9 cellular contexts compared by ENCODE assay signal in genomic region chr13:104984296-104984818, GRCh38.
DNase-seq lines count a peak whose midpoint lies in the region; ATAC-seq and TF ChIP-seq lines count a peak whose summit lies in the region.
"Had no signal": no experiment of that assay in that cellular context is flagged by ENCODE, and none has a peak within 500 bp of the region (broad histone marks: within the 10 kb centered on the region; RNA-seq: fewer than 3 reads in every experiment).

No MANE protein-coding gene starts in this region.

- H3K4me1 ChIP-seq in upper lobe of right lung = no peaks in the 10 kb centered on the region
- H3K4me1 ChIP-seq: parathyroid adenoma had no signal

- no peaks in the 10 kb centered on the region for H3K9me3 ChIP-seq in upper lobe of right lung

- H3K4me3 ChIP-seq in upper lobe of right lung = no peak overlapping the region

- H3K36me3 ChIP-seq in upper lobe of right lung = no peaks in the 10 kb centered on the region

- no peak overlapping the region for H3K27ac ChIP-seq in upper lobe of right lung
- H3K27ac ChIP-seq: parathyroid adenoma had no signal

- DNase-seq in NCI-H2107 treated with DMSO at 0.1 percent for 48 hours (lab: John Stamatoyannopoulos, UW; ENCODE audit: unreplicated experiment) (peak; percentile 14), NCI-H2107 (lab: John Stamatoyannopoulos, UW) (no peak), NCI-H2081 treated with DMSO at 0.1 percent for 48 hours (lab: John Stamatoyannopoulos, UW) (peak; percentile 1), left kidney (ENCODE audit: low read depth, low spot score) (peak; percentile 63), upper lobe of right lung (no peak), AG08396 (ENCODE audit: low spot score) (no peak)
- peak in 1 of 2 donors; percentile 21 for DNase-seq in activated naive CD4-positive, alpha-beta T cell treated with anti-CD3 and anti-CD28 coated beads, Interleukin-2, amount 50 U/mL, for 72 hours (ENCODE audit: low spot score in 2 of 2)

- intact Hi-C loops in upper lobe of right lung (cut with DNase I) = no loop called here

- H3K27ac Mint-ChIP-seq in activated naive CD4-positive, alpha-beta T cell treated with anti-CD3 and anti-CD28 coated beads, Interleukin-2, amount 50 U/mL, for 72 hours = peak overlapping the region; percentile 27 to 74

- no peaks in the 10 kb centered on the region for H3K27me3 ChIP-seq in upper lobe of right lung

- TF ChIP-seq CTCF in upper lobe of right lung (IDR thresholded peaks at IDR 0.05) = no peak

- ATAC-seq in HG02798 (IDR thresholded peaks at IDR 0.05; ENCODE audit: poor library complexity, unreplicated experiment) = peak; percentile 81
- peak; percentile 45 to 72 for ATAC-seq in activated naive CD4-positive, alpha-beta T cell treated with anti-CD3 and anti-CD28 coated beads, Interleukin-2, amount 50 U/mL, for 72 hours
- peak; percentile 74 for ATAC-seq in upper lobe of right lung

- H3K36me3 Mint-ChIP-seq in activated naive CD4-positive, alpha-beta T cell treated with anti-CD3 and anti-CD28 coated beads, Interleukin-2, amount 50 U/mL, for 72 hours = no peaks in the 10 kb centered on the region

- H3K9me3 Mint-ChIP-seq in activated naive CD4-positive, alpha-beta T cell treated with anti-CD3 and anti-CD28 coated beads, Interleukin-2, amount 50 U/mL, for 72 hours = no peaks in the 10 kb centered on the region

Comparison
In these comparisons a context has a peak if more than half of its experiments do, and no peak if none do; other contexts are left out.
1. DNase-seq: peak in NCI-H2107 treated with DMSO at 0.1 percent for 48 hours (single experiment), NCI-H2081 treated with DMSO at 0.1 percent for 48 hours (single experiment) and left kidney (single experiment); none in NCI-H2107 (single experiment), upper lobe of right lung (single experiment) and AG08396 (single experiment).
2. Peak in every context shown above with its lines, with median percentiles within 50 percentile points of each other: ATAC-seq.